Comparison of ENCODE assay signal across 21 cellular contexts in genomic region chr13:85709721-85710120, GRCh38.
"Had no signal": no experiment of that assay in that cellular context is flagged by ENCODE, and none has a peak within 500 bp of the region (broad histone marks: within the 10 kb centered on the region; RNA-seq: fewer than 3 reads in every experiment).

No MANE protein-coding gene starts in this region.

- ATAC-seq: activated CD8-positive, alpha-beta T cell treated with anti-CD3 and anti-CD28 coated beads for 36 hours; activated T-cell treated with anti-CD3 and anti-CD28 coated beads, Interleukin-2, amount 50 U/mL, for 72 hours; T-cell had no signal

- DNase-seq: activated CD4-positive, alpha-beta T cell treated with anti-CD3 and anti-CD28 coated beads, Interleukin-2, amount 50 U/mL, for 1 hour; activated CD4-positive, CD25-positive, alpha-beta regulatory T cell; activated CD8-positive, alpha-beta memory T cell treated with anti-CD3 and anti-CD28 coated beads, Interleukin-2, amount 50 U/mL, for 4 hours; activated CD8-positive, alpha-beta T cell treated with anti-CD3 and anti-CD28 coated beads for 36 hours; activated gamma-delta T cell treated with Interleukin-2 at 50 U/mL for 16 hours; activated naive CD4-positive, alpha-beta T cell treated with anti-CD3 and anti-CD28 coated beads, Interleukin-2, amount 10 ng/mL, durations not matched to agents 7 days and 5 days; activated naive CD8-positive, alpha-beta T cell treated with anti-CD3 and anti-CD28 coated beads for 36 hours; activated T-cell treated with anti-CD3 and anti-CD28 coated beads, Interleukin-2, amount 50 U/mL, for 72 hours; brain microvascular endothelial cell; cerebellar nuclear complex; NCI-H1048; NCI-H1694 treated with DMSO at 0.1 percent for 48 hours; NCI-H524 treated with DMSO at 0.1 percent for 48 hours; SHP77; T-cell; T-helper 2 cell; T1000 had no signal

- H3K27ac ChIP-seq: brain microvascular endothelial cell, SJSA1 had no signal

- H3K9me3 ChIP-seq: SJSA1 had no signal

- H3K4me1 ChIP-seq: SJSA1 had no signal

- H3K36me3 ChIP-seq: brain microvascular endothelial cell, SJSA1 had no signal

- H3K4me3 ChIP-seq: SJSA1 had no signal

- H3K27me3 ChIP-seq: brain microvascular endothelial cell, SJSA1 had no signal

- FAIRE-seq: colon, RCC 7860, TTC549 had no signal
